ENCODE assay signal across 1 cellular context in the genomic region with DNA sequence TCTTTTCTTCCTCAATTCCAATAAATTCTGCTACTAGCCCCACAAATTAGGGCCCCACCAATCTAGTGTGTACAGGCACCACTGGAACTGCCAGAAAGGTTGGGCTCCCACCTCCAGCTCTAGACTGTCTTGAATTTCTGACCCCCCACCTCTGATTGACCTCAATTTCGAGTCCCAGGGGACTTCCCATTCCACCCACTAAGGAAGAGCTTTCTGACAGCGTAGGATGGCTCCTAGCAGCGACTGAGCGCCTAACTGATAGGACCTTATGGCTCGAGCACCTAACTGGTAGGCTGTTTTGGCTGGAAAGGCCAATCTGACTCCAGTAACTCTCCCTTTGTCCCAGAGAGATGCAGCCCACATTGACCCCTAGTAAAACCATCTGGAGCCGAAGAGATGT.
TF ChIP-seq lines count a peak whose summit lies in the region.

No MANE protein-coding gene starts in this region.

TF ChIP-seq in GM23338, 12 proteins besides CTCF, POLR2A, EP300 and RAD21 (continued from another document):
- TF ChIP-seq POLR2AphosphoS5 (IDR thresholded peaks at IDR 0.05; ENCODE audit: low read depth), result no peak
